Comparison of ENCODE assay signal across 19 cellular contexts in the genomic region with DNA sequence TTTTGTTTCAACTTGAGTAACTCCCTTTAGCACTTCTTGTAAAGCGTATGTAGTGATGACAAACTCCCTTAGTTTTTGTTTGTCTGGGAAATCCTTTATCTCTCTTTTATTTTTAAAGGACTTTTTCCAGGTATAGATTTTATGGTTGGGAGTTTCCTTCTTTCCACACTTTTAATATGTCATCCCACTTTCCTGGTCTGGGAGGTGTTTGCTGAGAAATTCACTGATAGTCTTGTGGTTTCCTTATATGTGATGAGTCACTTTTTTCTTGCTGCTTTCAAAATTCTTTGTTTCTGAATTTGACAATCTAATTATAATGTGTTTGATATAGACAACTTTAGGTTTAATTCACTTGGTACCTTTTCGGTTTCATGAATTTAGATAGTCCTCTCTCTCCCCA.
DNase-seq lines count a peak whose midpoint lies in the region; ATAC-seq and TF ChIP-seq lines count a peak whose summit lies in the region.
"Had no signal": no experiment of that assay in that cellular context is flagged by ENCODE, and none has a peak within 500 bp of the region (broad histone marks: within the 10 kb centered on the region; RNA-seq: fewer than 3 reads in every experiment).

No MANE protein-coding gene starts in this region.

- H3K4me3 ChIP-seq in AG10803 (ENCODE audit: low read length) (no peak overlapping the region), hepatocyte (no peak overlapping the region)

- H3K27ac ChIP-seq in foreskin keratinocyte (no peak overlapping the region), hepatocyte (no peak overlapping the region)

- no peak overlapping the region for H3K4me2 ChIP-seq in hepatocyte

- peaks cover 8% of the 10 kb centered on the region for H3K27me3 ChIP-seq in foreskin keratinocyte
- no peaks in the 10 kb centered on the region for H3K27me3 ChIP-seq in hepatocyte

- H3K4me1 ChIP-seq in foreskin keratinocyte (peaks cover 14% of the 10 kb centered on the region), hepatocyte (ENCODE audit: insufficient read depth) (no peaks in the 10 kb centered on the region)

- DNase-seq in AG10803 (ENCODE audit: low read depth) (peak; percentile 23), HT1080 (ENCODE audit: low read depth) (peak; percentile 87), amniotic epithelial cell (ENCODE audit: low read depth) (peak; percentile 68), foreskin keratinocyte (peak; percentile 63 to 73), hepatocyte (ENCODE audit: low spot score) (no peak)
- DNase-seq in stimulated activated naive CD8-positive, alpha-beta T cell treated with anti-CD3 and anti-CD28 coated beads, Interleukin-15, Interleukin-2, amounts not matched to agents 100 U/mL and 50 U/mL, for 24 hours, result no peak
- DNase-seq: activated CD4-positive, CD25-positive, alpha-beta regulatory T cell treated with anti-CD3 and anti-CD28 coated beads, Interleukin-2, amount 50 U/mL, for 72 hours; activated CD8-positive, alpha-beta memory T cell treated with anti-CD3 and anti-CD28 coated beads, Interleukin-2, amount 50 U/mL, for 4 hours; activated naive CD4-positive, alpha-beta T cell treated with anti-CD3 and anti-CD28 coated beads, Interleukin-2, amount 10 ng/mL, durations not matched to agents 7 days and 5 days; central memory CD4-positive, alpha-beta T cell; DMS 273 treated with DMSO at 0.1 percent for 48 hours; H9; midbrain; NCI-H187 treated with DMSO at 0.1 percent for 48 hours; NCI-H526; nucleus accumbens; stimulated activated naive CD4-positive, alpha-beta T cell had no signal

- no peaks in the 10 kb centered on the region for H3K79me2 ChIP-seq in hepatocyte

- ATAC-seq in foreskin keratinocyte, result peak; percentile 87
- ATAC-seq in stimulated activated naive CD8-positive, alpha-beta T cell treated with anti-CD3 and anti-CD28 coated beads, Interleukin-15, Interleukin-2, amounts not matched to agents 100 U/mL and 50 U/mL, for 24 hours, result no peak
- no peak for ATAC-seq in GM19455 (IDR thresholded peaks at IDR 0.05; ENCODE audit: unreplicated experiment)
- ATAC-seq in GM19467 (IDR thresholded peaks at IDR 0.05; ENCODE audit: unreplicated experiment), result no peak

- H2AFZ ChIP-seq in hepatocyte, result no peak overlapping the region

- H3K9me2 ChIP-seq in hepatocyte (replicated peaks; ENCODE audit: insufficient read depth), result no peaks in the 10 kb centered on the region

- H3K36me3 ChIP-seq in hepatocyte (replicated peaks; ENCODE audit: insufficient read depth, low read depth), result no peaks in the 10 kb centered on the region

- WGBS in hepatocyte (ENCODE audit: low lambda C conversion rate, missing lambda C conversion rate), result 88% methylated on average over 2 of the region's 2 CpGs

- no peaks in the 10 kb centered on the region for H4K20me1 ChIP-seq in hepatocyte (ENCODE audit: insufficient read depth, poor library complexity, severe bottlenecking)

- no peak for TF ChIP-seq CTCF in AG10803 (conservative IDR thresholded peaks at IDR 0.05; ENCODE audit: low read length)
- TF ChIP-seq CTCF in foreskin keratinocyte (conservative IDR thresholded peaks at IDR 0.05), result no peak
- TF ChIP-seq CTCF in hepatocyte (IDR thresholded peaks at IDR 0.05; ENCODE audit: poor library complexity), result no peak

- H3K9me3 ChIP-seq in hepatocyte (ENCODE audit: low read depth), result no peaks in the 10 kb centered on the region

Comparison
In these comparisons a context has a peak if more than half of its experiments do, and no peak if none do; other contexts are left out.
1. DNase-seq: peak in AG10803 (single experiment), HT1080 (single experiment), amniotic epithelial cell (single experiment) and foreskin keratinocyte (2 of 2); none in hepatocyte (single experiment) and stimulated activated naive CD8-positive, alpha-beta T cell treated with anti-CD3 and anti-CD28 coated beads, Interleukin-15, Interleukin-2, amounts not matched to agents 100 U/mL and 50 U/mL, for 24 hours (single experiment).